1 cellular context compared by ENCODE assay signal in genomic region chr11:102806296-102806695, GRCh38.
TF ChIP-seq lines count a peak whose summit lies in the region.

No MANE protein-coding gene starts in this region.

TF ChIP-seq in GM23338, 12 proteins besides CTCF, POLR2A, EP300 and RAD21 (continued from another document):
- no peak for TF ChIP-seq REST (IDR thresholded peaks at IDR 0.05; ENCODE audit: unreplicated experiment)
- no peak for TF ChIP-seq ETS1 (IDR thresholded peaks at IDR 0.05)
- no peak for TF ChIP-seq ZNF114 (CRISPR knock-in tag; IDR thresholded peaks at IDR 0.05)
- no peak for TF ChIP-seq POLR2AphosphoS5 (IDR thresholded peaks at IDR 0.05; ENCODE audit: low read depth)
- TF ChIP-seq STAT1 (IDR thresholded peaks at IDR 0.05; ENCODE audit: unreplicated experiment), result no peak
- no peak for TF ChIP-seq CREB1 (CRISPR knock-in tag; IDR thresholded peaks at IDR 0.05; ENCODE audit: low read depth)
